Comparison of ENCODE assay signal across 26 cellular contexts in genomic region chr5:97455996-97456395, GRCh38.
"Had no signal": no experiment of that assay in that cellular context is flagged by ENCODE, and none has a peak within 500 bp of the region (broad histone marks: within the 10 kb centered on the region; RNA-seq: fewer than 3 reads in every experiment).

No MANE protein-coding gene starts in this region.

- H3K9me3 Mint-ChIP-seq: dendritic cell treated with granulocyte-macrophage colony-stimulating factor and Interleukin-4, amounts not matched to agents 40 ng/mL and 50 ng/mL, for 4 days; endodermal cell; mesothelial cell of epicardium; naive B cell had no signal

- H3K9me3 ChIP-seq: colonic mucosa, esophagus squamous epithelium, gastrocnemius medialis, heart right ventricle, left lung, lower lobe of right lung had no signal

- H3K36me3 ChIP-seq: colonic mucosa, esophagus squamous epithelium, gastrocnemius medialis, heart right ventricle, left lung, lower lobe of right lung had no signal

- H3K27me3 ChIP-seq: colonic mucosa, esophagus squamous epithelium, gastrocnemius medialis, heart right ventricle, left lung had no signal

- H3K27ac ChIP-seq: colonic mucosa, epithelial cell of prostate, esophagus squamous epithelium, gastrocnemius medialis, heart right ventricle, left lung, lower lobe of right lung had no signal

- H3K27ac Mint-ChIP-seq: dendritic cell treated with granulocyte-macrophage colony-stimulating factor and Interleukin-4, amounts not matched to agents 40 ng/mL and 50 ng/mL, for 4 days; effector memory CD8-positive, alpha-beta T cell; endodermal cell; mesothelial cell of epicardium; naive B cell had no signal

- H3K27me3 Mint-ChIP-seq: dendritic cell treated with granulocyte-macrophage colony-stimulating factor and Interleukin-4, amounts not matched to agents 40 ng/mL and 50 ng/mL, for 4 days; effector memory CD8-positive, alpha-beta T cell; naive B cell had no signal

- H3K4me1 ChIP-seq: colonic mucosa, esophagus squamous epithelium, gastrocnemius medialis, heart right ventricle, left lung, lower lobe of right lung had no signal

- H3K36me3 Mint-ChIP-seq: mesothelial cell of epicardium, naive B cell had no signal

- H3K4me1 Mint-ChIP-seq: endodermal cell, mesothelial cell of epicardium had no signal

- H3K4me3 ChIP-seq: colonic mucosa, esophagus squamous epithelium, gastrocnemius medialis, heart right ventricle, left lung, lower lobe of right lung had no signal

- DNase-seq: colonic mucosa; cortex of kidney; effector CD8-positive, alpha-beta T cell; effector memory CD8-positive, alpha-beta T cell; endodermal cell; erythroblast; esophagus squamous epithelium; foreskin melanocyte; gastrocnemius medialis; glutamatergic neuron; head of caudate nucleus; heart right ventricle; hippocampal formation; left cardiac atrium; left lung; left ventricle myocardium superior; lower lobe of right lung; mesenchymal stem cell; naive B cell had no signal

- ATAC-seq: effector memory CD8-positive, alpha-beta T cell; esophagus mucosa; gastrocnemius medialis; heart right ventricle; left cardiac atrium; left lung; left ventricle myocardium superior; lower lobe of right lung had no signal

- FAIRE-seq: endometrium, islet of Langerhans, keratinocyte had no signal

- H3K4me3 Mint-ChIP-seq: dendritic cell treated with granulocyte-macrophage colony-stimulating factor and Interleukin-4, amounts not matched to agents 40 ng/mL and 50 ng/mL, for 4 days; effector memory CD8-positive, alpha-beta T cell; endodermal cell; mesothelial cell of epicardium; naive B cell had no signal
